29 cellular contexts compared by ENCODE assay signal in the genomic region with DNA sequence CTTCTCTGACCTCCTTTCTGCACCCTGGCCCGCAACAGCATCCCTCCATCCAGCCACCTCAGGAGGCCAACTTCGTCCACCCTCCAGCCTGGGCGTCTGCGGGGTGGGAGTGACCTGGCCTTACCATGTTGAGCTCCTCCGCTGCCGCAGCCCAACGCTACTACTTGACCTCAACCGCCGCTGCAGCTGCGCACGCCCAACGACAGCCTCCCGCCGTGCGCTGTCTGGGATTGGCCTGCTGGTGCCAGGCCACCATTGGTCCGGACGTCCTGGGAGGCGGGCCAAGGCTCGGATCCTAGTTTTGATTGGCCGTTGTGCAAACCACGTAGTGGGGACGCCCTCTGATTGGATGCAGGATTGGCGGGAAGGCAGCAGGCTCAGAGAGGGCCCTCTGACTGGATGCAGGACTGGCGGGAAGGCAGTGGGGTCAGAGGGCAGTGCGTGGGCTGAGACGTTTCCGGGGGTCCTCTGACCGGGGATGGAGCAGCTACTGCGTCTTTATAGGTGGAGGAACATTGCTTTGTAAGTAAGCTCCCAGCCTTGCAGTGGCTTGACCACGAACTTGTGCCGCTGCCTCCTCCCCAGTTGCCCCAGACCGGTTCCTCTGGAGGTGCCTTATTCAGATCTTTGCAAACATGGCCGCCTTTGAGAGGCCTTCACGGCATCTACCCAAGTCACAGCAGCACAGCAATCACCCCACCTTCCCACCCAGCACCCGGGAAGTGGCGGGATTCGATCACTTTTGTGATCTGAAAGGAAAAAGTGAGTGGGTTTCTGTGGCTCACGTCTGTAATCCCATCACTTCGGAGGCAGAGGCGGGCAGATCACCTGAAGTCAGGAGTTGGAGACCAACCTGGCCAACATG. TPM values are rescaled to one million over a fixed set of nuclear protein-coding genes. Genes with fewer than 3 reads are reported as not detected.
A peak's percentile ranks its signal among the peaks of the same experiment; 100 is the strongest.
DNase-seq lines count a peak whose midpoint lies in the region; ATAC-seq and TF ChIP-seq lines count a peak whose summit lies in the region.
"Had no signal": no experiment of that assay in that cellular context is flagged by ENCODE, and none has a peak within 500 bp of the region (broad histone marks: within the 10 kb centered on the region; RNA-seq: fewer than 3 reads in every experiment).

A gene (minus strand): TSS at position 204 of the 865 bp plus-strand sequence. CDS start 77 bp downstream, at position 127.

- H4K20me1 ChIP-seq in hepatocyte (ENCODE audit: insufficient read depth, poor library complexity, severe bottlenecking): no peaks in the 10 kb centered on the region

- H3K27ac Mint-ChIP-seq in chondrocyte (ENCODE audit: unreplicated experiment): no peak within 1 kb of the TSS
- H3K27ac Mint-ChIP-seq: activated naive CD8-positive, alpha-beta T cell; GM23338; IgD-negative memory B cell had no signal

- H3K4me3 Mint-ChIP-seq in chondrocyte (ENCODE audit: unreplicated experiment): no peak within 1 kb of the TSS
- H3K4me3 Mint-ChIP-seq: activated naive CD8-positive, alpha-beta T cell; GM23338; IgD-negative memory B cell had no signal

- DNase-seq in A172 (ENCODE audit: low spot score) (peak; percentile 62), Daoy (ENCODE audit: low read depth) (peak; percentile 7), chondrocyte (ENCODE audit: low spot score) (peak; percentile 86), neuronal stem cell (ENCODE audit: low spot score) (no peak), hepatocyte (ENCODE audit: low spot score) (no peak)
- DNase-seq in stimulated activated naive CD4-positive, alpha-beta T cell (lab: John Stamatoyannopoulos, UW): no peak
- DNase-seq: activated CD4-positive, alpha-beta T cell treated with anti-CD3 and anti-CD28 coated beads for 4 hours; Caco-2; DMS79 treated with DMSO at 0.1 percent for 48 hours; effector CD8-positive, alpha-beta T cell; GF-D8; mesenchymal stem cell; NCI-H1048; NCI-H187 treated with DMSO at 0.1 percent for 48 hours; NCI-H226; NCI-H748 treated with DMSO at 0.1 percent for 48 hours; right lobe of liver; SHP77 treated with DMSO at 0.1 percent for 48 hours; stimulated activated CD8-positive, alpha-beta memory T cell treated with anti-CD3 and anti-CD28 coated beads, Interleukin-4, amount 100 ng/mL, for 48 hours; SW 1271; transverse colon had no signal

- H2AFZ ChIP-seq in neuronal stem cell (ENCODE audit: low read length): no peak within 1 kb of the TSS
- H2AFZ ChIP-seq in hepatocyte: no peak within 1 kb of the TSS
- H2AFZ ChIP-seq: GM23338 had no signal

- no peak within 1 kb of the TSS for H3K27ac ChIP-seq in neuronal stem cell (replicated peaks; ENCODE audit: low read length)
- no peak within 1 kb of the TSS for H3K27ac ChIP-seq in gastroesophageal sphincter
- no peak within 1 kb of the TSS for H3K27ac ChIP-seq in hepatocyte
- H3K27ac ChIP-seq: C4-2B, epithelial cell of prostate, right lobe of liver, transverse colon had no signal

- no peak within 1 kb of the TSS for H3K4ac ChIP-seq in neuronal stem cell (ENCODE audit: low read length)

- no peaks in the 10 kb centered on the region for H3K36me3 Mint-ChIP-seq in chondrocyte (ENCODE audit: low read depth)
- H3K36me3 Mint-ChIP-seq: activated naive CD8-positive, alpha-beta T cell; IgD-negative memory B cell had no signal

- peaks cover 54% of the 10 kb centered on the region for H3K9me3 Mint-ChIP-seq in chondrocyte (ENCODE audit: low read depth)

- no peaks in the 10 kb centered on the region for H3K4me1 Mint-ChIP-seq in chondrocyte (ENCODE audit: low read depth)
- H3K4me1 Mint-ChIP-seq: GM23338, IgD-negative memory B cell had no signal

- no peaks in the 10 kb centered on the region for H3K27me3 Mint-ChIP-seq in chondrocyte (ENCODE audit: low read depth)

- H2BK12ac ChIP-seq in neuronal stem cell (ENCODE audit: low read length): no peak within 1 kb of the TSS

- H3K14ac ChIP-seq in neuronal stem cell (ENCODE audit: low read length): no peak within 1 kb of the TSS

- H3K9me3 ChIP-seq in neuronal stem cell (replicated peaks in 1 of 2; ENCODE audit: control insufficient read depth in 2 of 2, insufficient read depth in 1 of 2, low read depth in 1 of 2, low read length in 2 of 2): peaks cover 0 to 49% of the 10 kb centered on the region in 2 donors
- no peaks in the 10 kb centered on the region for H3K9me3 ChIP-seq in gastroesophageal sphincter
- H3K9me3 ChIP-seq in hepatocyte (ENCODE audit: low read depth): no peaks in the 10 kb centered on the region
- H3K9me3 ChIP-seq: Caco-2, right lobe of liver, transverse colon had no signal

- H3K4me1 ChIP-seq in neuronal stem cell (ENCODE audit: control insufficient read depth in 2 of 2, insufficient read depth in 1 of 2, low read depth in 1 of 2, low read length in 2 of 2) (no peaks in the 10 kb centered on the region), gastroesophageal sphincter (no peaks in the 10 kb centered on the region), hepatocyte (ENCODE audit: insufficient read depth) (no peaks in the 10 kb centered on the region)
- H3K4me1 ChIP-seq: Caco-2, right lobe of liver, transverse colon had no signal

- peak within 1 kb of the TSS; percentile 72 for H4K91ac ChIP-seq in neuronal stem cell (ENCODE audit: low read depth, low read length, poor library complexity)

- no peak for ATAC-seq in gastroesophageal sphincter
- ATAC-seq: GM23338 had no signal

- H3K79me1 ChIP-seq in neuronal stem cell (ENCODE audit: low read depth, low read length): no peaks in the 10 kb centered on the region

- H4K8ac ChIP-seq in neuronal stem cell (ENCODE audit: low read depth, low read length): no peak within 1 kb of the TSS

- H3K36me3 ChIP-seq in neuronal stem cell (replicated peaks in 1 of 2; ENCODE audit: control insufficient read depth in 2 of 2, insufficient read depth in 2 of 2, low read length in 2 of 2): no peaks in the 10 kb centered on the region
- H3K36me3 ChIP-seq in gastroesophageal sphincter: no peaks in the 10 kb centered on the region
- no peaks in the 10 kb centered on the region for H3K36me3 ChIP-seq in hepatocyte (replicated peaks; ENCODE audit: insufficient read depth, low read depth)
- H3K36me3 ChIP-seq: right lobe of liver, transverse colon had no signal

- no CpG with 5 or more reads among the region's 40 CpGs for WGBS in neuronal stem cell (ENCODE audit: extremely low coverage in 2 of 2, insufficient read length in 2 of 2, insufficient replicate concordance in 1 of 2), 2 donors
- WGBS in gastroesophageal sphincter (ENCODE audit: low coverage in 1 of 2), 2 donors: 93% methylated on average over 15 of the region's 40 CpGs; no CpG with 5 or more reads in 1 of the 2 donors
- WGBS in hepatocyte (ENCODE audit: low lambda C conversion rate, missing lambda C conversion rate): 87% methylated on average over 37 of the region's 40 CpGs

- no peak within 1 kb of the TSS for H3K18ac ChIP-seq in neuronal stem cell (ENCODE audit: low read length)

- H3K23ac ChIP-seq in neuronal stem cell (ENCODE audit: low read depth, low read length, poor library complexity): no peak within 1 kb of the TSS

- no peak for TF ChIP-seq CTCF in chondrocyte (IDR thresholded peaks at IDR 0.05)
- no peak for TF ChIP-seq CTCF in gastroesophageal sphincter (IDR thresholded peaks at IDR 0.05)
- no peak for TF ChIP-seq CTCF in hepatocyte (IDR thresholded peaks at IDR 0.05; ENCODE audit: poor library complexity)

- TF ChIP-seq EP300 in gastroesophageal sphincter (IDR thresholded peaks at IDR 0.05): no peak

- no peak within 1 kb of the TSS for H2BK120ac ChIP-seq in neuronal stem cell (ENCODE audit: low read depth, low read length)

- H2BK5ac ChIP-seq in neuronal stem cell (ENCODE audit: low read length): no peak within 1 kb of the TSS

- H2BK15ac ChIP-seq in neuronal stem cell (ENCODE audit: low read length): no peak within 1 kb of the TSS

- H3K4me3 ChIP-seq in neuronal stem cell (ENCODE audit: low read length in 2 of 2) (peak within 1 kb of the TSS in 1 of 2 donors; percentile 36), gastroesophageal sphincter (no peak within 1 kb of the TSS), hepatocyte (no peak within 1 kb of the TSS)
- H3K4me3 ChIP-seq: GM23338, right lobe of liver, transverse colon had no signal

- no peak within 1 kb of the TSS for H3K9ac ChIP-seq in neuronal stem cell (ENCODE audit: low read depth, low read length, poor library complexity)

- H2AK5ac ChIP-seq in neuronal stem cell (ENCODE audit: low read depth, low read length): no peak within 1 kb of the TSS

- H3K4me2 ChIP-seq in neuronal stem cell (ENCODE audit: insufficient read depth, low read length, poor library complexity, severe bottlenecking) (no peak within 1 kb of the TSS), hepatocyte (no peak within 1 kb of the TSS)
- H3K4me2 ChIP-seq: GM23338 had no signal

- H3K9me2 ChIP-seq in hepatocyte (replicated peaks; ENCODE audit: insufficient read depth): no peaks in the 10 kb centered on the region

- no peaks in the 10 kb centered on the region for H3K79me2 ChIP-seq in hepatocyte

- no peak for TF ChIP-seq POLR2A in gastroesophageal sphincter (IDR thresholded peaks at IDR 0.05)

- no peaks in the 10 kb centered on the region for H3K27me3 ChIP-seq in neuronal stem cell (ENCODE audit: control insufficient read depth in 3 of 3, insufficient read depth in 3 of 3, low read depth in 1 of 3, low read length in 3 of 3)
- H3K27me3 ChIP-seq in gastroesophageal sphincter: no peaks in the 10 kb centered on the region
- no peaks in the 10 kb centered on the region for H3K27me3 ChIP-seq in hepatocyte
- H3K27me3 ChIP-seq: right lobe of liver, transverse colon had no signal

RNA-seq across cellular contexts. Expression of the gene that starts here (rescaled TPM):
- 65.6 and 69.2 TPM in 2 replicates for total RNA-seq in A172 (2014; rRNA removed; shearing (Covaris generic))
- total RNA-seq in Daoy (2014; rRNA removed; shearing (Covaris generic)): 2.8 and 6.2 TPM in 2 replicates
- total RNA-seq in chondrocyte (not detected in 3 replicates), gastroesophageal sphincter (not detected), hepatocyte (not detected in 2 replicates)
- polyA plus RNA-seq in neuronal stem cell (2013, experiment 1 of 2): not detected
- polyA plus RNA-seq in neuronal stem cell (2013, experiment 2 of 2): not detected
- polyA plus RNA-seq in hepatocyte: not detected in 2 replicates
- total RNA-seq: activated CD8-positive, alpha-beta memory T cell treated with anti-CD3 and anti-CD28 coated beads for 36 hours; Caco-2; glomerular endothelial cell; GM23338; right lobe of liver; transverse colon had no signal
- polyA plus RNA-seq: GM23338, IgD-negative memory B cell had no signal

Comparison
In these comparisons a context has a peak if more than half of its experiments do, and no peak if none do; other contexts are left out.
1. Peak in DNase-seq in chondrocyte; RNA of the gene not detected or under 1 TPM.
2. DNase-seq: peak in A172 (single experiment) and Daoy (single experiment); none in neuronal stem cell (single experiment), stimulated activated naive CD4-positive, alpha-beta T cell (0 of 6) and hepatocyte (single experiment).